In the genomic region with DNA sequence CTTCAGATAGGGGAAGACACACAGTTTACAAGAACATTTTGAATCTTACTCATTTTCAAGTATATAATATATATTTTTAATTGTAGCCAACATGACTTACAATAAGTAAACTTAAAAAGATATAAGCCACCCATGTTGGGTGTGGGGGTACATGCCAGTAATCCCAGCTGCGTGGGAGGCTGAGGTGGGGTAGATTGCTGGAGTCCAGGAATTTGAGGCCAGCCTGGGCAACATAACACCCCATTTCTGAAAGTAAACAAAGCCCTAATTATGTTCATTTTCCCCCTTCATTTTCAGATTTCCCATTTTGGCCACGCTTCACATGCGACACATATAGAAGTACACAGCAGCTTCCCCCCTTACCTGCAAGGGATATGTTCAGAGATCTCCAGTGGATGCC, we compare ENCODE assay signal across 13 cellular contexts. TPM values are rescaled to one million over a fixed set of nuclear protein-coding genes. Genes with fewer than 3 reads are reported as not detected.
DNase-seq lines count a peak whose midpoint lies in the region; ATAC-seq, FAIRE-seq and TF ChIP-seq lines count a peak whose summit lies in the region.
"Had no signal": no experiment of that assay in that cellular context is flagged by ENCODE, and none has a peak within 500 bp of the region (broad histone marks: within the 10 kb centered on the region; RNA-seq: fewer than 3 reads in every experiment).

No MANE protein-coding gene starts in this region.

- H3K4me3 ChIP-seq in CD8-positive, alpha-beta memory T cell (ENCODE audit: low read length) = peak overlapping the region; percentile 85
- H3K4me3 ChIP-seq in Karpas-422 (ENCODE audit: low read length) = no peak overlapping the region
- H3K4me3 ChIP-seq: MG63, mucosa of descending colon had no signal

- TF ChIP-seq POLR2A in H54 (IDR thresholded peaks at IDR 0.05; ENCODE audit: low read depth, low read length) = no peak

- no peaks in the 10 kb centered on the region for H3K79me2 ChIP-seq in Karpas-422 (ENCODE audit: low read length)

- H3K4me1 Mint-ChIP-seq in CD4-positive, alpha-beta T cell (ENCODE audit: low read depth) = peaks cover 66% of the 10 kb centered on the region
- H3K4me1 Mint-ChIP-seq in CD8-positive, alpha-beta memory T cell = peaks cover 57 to 67% (median 61%) of the 10 kb centered on the region in 3 donors
- H3K4me1 Mint-ChIP-seq in activated CD8-positive, alpha-beta T cell treated with anti-CD3 and anti-CD28 coated beads, Interleukin-2, amount 10 ng/mL, durations not matched to agents 7 days and 5 days (ENCODE audit: low read depth) = peaks cover 68% of the 10 kb centered on the region
- H3K4me1 Mint-ChIP-seq in endothelial cell (ENCODE audit: unreplicated experiment) = peaks cover 12% of the 10 kb centered on the region

- peaks cover 5% of the 10 kb centered on the region for H3K36me3 Mint-ChIP-seq in CD4-positive, alpha-beta T cell (ENCODE audit: low read depth)
- peaks cover 5 to 13% (median 6%) of the 10 kb centered on the region in 3 donors for H3K36me3 Mint-ChIP-seq in CD8-positive, alpha-beta memory T cell
- peaks cover 50% of the 10 kb centered on the region for H3K36me3 Mint-ChIP-seq in activated CD8-positive, alpha-beta T cell treated with anti-CD3 and anti-CD28 coated beads, Interleukin-2, amount 10 ng/mL, durations not matched to agents 7 days and 5 days (ENCODE audit: low read depth)
- H3K36me3 Mint-ChIP-seq in endothelial cell (ENCODE audit: low read depth, unreplicated experiment) = no peaks in the 10 kb centered on the region
- H3K36me3 Mint-ChIP-seq: CD14-positive monocyte had no signal

- no peak overlapping the region for H2AFZ ChIP-seq in Karpas-422 (ENCODE audit: low read length)

- POLR2A ChIA-PET in CD4-positive, alpha-beta T cell (lab: Charles Lee) = interaction anchor here (0.7 to 6.4 kb wide), 25 partner anchors 11 to 1077 kb away, joined by 3 to 168 read pairs (median 5); partner anchors contain the start of genes BPHL, NQO2, RIPK1 and SERPINB1
- POLR2A ChIA-PET in CD8-positive, alpha-beta memory T cell (lab: Charles Lee) = interaction anchor here (0.6 to 2.0 kb wide), 12 partner anchors 9 to 123 kb away, joined by 3 to 18 read pairs (median 4); partner anchors contain the start of genes SERPINB1, SERPINB6 and SERPINB9
- POLR2A ChIA-PET in activated CD8-positive, alpha-beta T cell treated with anti-CD3 and anti-CD28 coated beads, Interleukin-2, amount 10 ng/mL, durations not matched to agents 7 days and 5 days (lab: Charles Lee) = interaction anchor here (0.6 to 5.3 kb wide), 25 partner anchors 9 to 175 kb away, joined by 3 to 76 read pairs (median 4); partner anchors contain the start of genes SERPINB1, SERPINB6 and SERPINB9

- TF ChIP-seq CTCF in CD4-positive, alpha-beta T cell (IDR thresholded peaks at IDR 0.05) = no peak
- no peak for TF ChIP-seq CTCF in endothelial cell (IDR thresholded peaks at IDR 0.05; ENCODE audit: unreplicated experiment)

- H3K27ac Mint-ChIP-seq in CD4-positive, alpha-beta T cell = peak overlapping the region; percentile 90
- H3K27ac Mint-ChIP-seq in CD8-positive, alpha-beta memory T cell = peak overlapping the region; percentile 14 to 99 (median 92)
- H3K27ac Mint-ChIP-seq in activated CD8-positive, alpha-beta T cell treated with anti-CD3 and anti-CD28 coated beads, Interleukin-2, amount 10 ng/mL, durations not matched to agents 7 days and 5 days = peak overlapping the region; percentile 94
- H3K27ac Mint-ChIP-seq in endothelial cell (ENCODE audit: unreplicated experiment) = no peak overlapping the region

- peaks cover 73% of the 10 kb centered on the region for H3K4me1 ChIP-seq in CD8-positive, alpha-beta memory T cell (ENCODE audit: insufficient read depth, low read length)
- peaks cover 38% of the 10 kb centered on the region for H3K4me1 ChIP-seq in Karpas-422 (ENCODE audit: low read length)

- no peaks in the 10 kb centered on the region for H3K27me3 Mint-ChIP-seq in CD4-positive, alpha-beta T cell
- peaks cover 0 to 1% of the 10 kb centered on the region in 2 donors for H3K27me3 Mint-ChIP-seq in CD8-positive, alpha-beta memory T cell
- no peaks in the 10 kb centered on the region for H3K27me3 Mint-ChIP-seq in activated CD8-positive, alpha-beta T cell treated with anti-CD3 and anti-CD28 coated beads, Interleukin-2, amount 10 ng/mL, durations not matched to agents 7 days and 5 days (ENCODE audit: low read depth)
- H3K27me3 Mint-ChIP-seq in endothelial cell (ENCODE audit: unreplicated experiment) = peaks cover 5% of the 10 kb centered on the region

- no peaks in the 10 kb centered on the region for H3K9me3 Mint-ChIP-seq in CD4-positive, alpha-beta T cell
- peaks cover 0 to 16% (median 10%) of the 10 kb centered on the region in 5 donors for H3K9me3 Mint-ChIP-seq in CD8-positive, alpha-beta memory T cell
- H3K9me3 Mint-ChIP-seq in activated CD8-positive, alpha-beta T cell treated with anti-CD3 and anti-CD28 coated beads, Interleukin-2, amount 10 ng/mL, durations not matched to agents 7 days and 5 days (ENCODE audit: insufficient read depth) = peaks cover 28% of the 10 kb centered on the region
- H3K9me3 Mint-ChIP-seq in endothelial cell (ENCODE audit: unreplicated experiment) = no peaks in the 10 kb centered on the region

- no peaks in the 10 kb centered on the region for H3K36me3 ChIP-seq in CD8-positive, alpha-beta memory T cell (ENCODE audit: insufficient read depth, low read length)
- H3K36me3 ChIP-seq in Karpas-422 (ENCODE audit: insufficient read depth, low read length) = no peaks in the 10 kb centered on the region
- H3K36me3 ChIP-seq: MG63 had no signal

- ATAC-seq in CD4-positive, alpha-beta T cell (ENCODE audit: poor library complexity) = no peak
- peak; percentile 0 for ATAC-seq in activated CD8-positive, alpha-beta T cell treated with anti-CD3 and anti-CD28 coated beads, Interleukin-2, amount 10 ng/mL, durations not matched to agents 7 days and 5 days
- no peak for ATAC-seq in left lobe of liver

- no peak for DNase-seq in CD4-positive, alpha-beta T cell
- no peak for DNase-seq in CD8-positive, alpha-beta memory T cell
- DNase-seq in activated CD8-positive, alpha-beta T cell treated with anti-CD3 and anti-CD28 coated beads, Interleukin-2, amount 10 ng/mL, durations not matched to agents 7 days and 5 days = no peak
- DNase-seq in left lobe of liver (ENCODE audit: low spot score) (peak; percentile 11), endothelial cell (ENCODE audit: low spot score) (no peak), Karpas-422 (no peak), H54 (ENCODE audit: insufficient read length, low spot score) (no peak)
- DNase-seq: glutamatergic neuron, MG63, trophoblast cell had no signal

- no peaks in the 10 kb centered on the region for H3K9me2 ChIP-seq in Karpas-422 (replicated peaks; ENCODE audit: insufficient read depth, low read length)

- no peaks in the 10 kb centered on the region for H3K27me3 ChIP-seq in CD4-positive, alpha-beta T cell (ENCODE audit: control insufficient read depth, insufficient read depth, low read length)
- no peaks in the 10 kb centered on the region for H3K27me3 ChIP-seq in CD8-positive, alpha-beta memory T cell (ENCODE audit: insufficient read depth, low read length, poor library complexity, severe bottlenecking)
- 0 out of 2 replicates have a peak, but pooled peaks cover 2% of the 10 kb centered on the region for H3K27me3 ChIP-seq in Karpas-422 (ENCODE audit: low read length)
- H3K27me3 ChIP-seq: MG63 had no signal

- H3K9me3 ChIP-seq in CD4-positive, alpha-beta T cell (ENCODE audit: control insufficient read depth, low read length) = no peaks in the 10 kb centered on the region
- H3K9me3 ChIP-seq in CD8-positive, alpha-beta memory T cell (ENCODE audit: low read length) = no peaks in the 10 kb centered on the region
- H3K9me3 ChIP-seq in Karpas-422 (ENCODE audit: low read length) = no peaks in the 10 kb centered on the region
- H3K9me3 ChIP-seq: MG63, mucosa of descending colon had no signal

- H4K20me1 ChIP-seq in Karpas-422 (ENCODE audit: insufficient read depth, low read depth, low read length) = no peaks in the 10 kb centered on the region; the same call in 1 of the 2 replicates

- CTCF ChIA-PET in CD4-positive, alpha-beta T cell (lab: Charles Lee) = interaction anchor here (0.9 to 2.5 kb wide), 6 partner anchors 9 to 123 kb away, joined by 3 to 8 read pairs (median 3); no protein-coding TSS in a partner anchor
- CTCF ChIA-PET in CD8-positive, alpha-beta memory T cell (lab: Charles Lee) = interaction anchor here (0.7 to 2.2 kb wide), 8 partner anchors 9 to 94 kb away, joined by 3 to 19 read pairs (median 6); no protein-coding TSS in a partner anchor
- CTCF ChIA-PET in activated CD8-positive, alpha-beta T cell treated with anti-CD3 and anti-CD28 coated beads, Interleukin-2, amount 10 ng/mL, durations not matched to agents 7 days and 5 days (lab: Charles Lee) = interaction anchor here (0.6 to 5.8 kb wide), 14 partner anchors 9 to 149 kb away, joined by 3 to 95 read pairs (median 5); partner anchors contain the start of gene SERPINB1

- FAIRE-seq in H54 (lab: Jason Lieb, UNC) = no peak
- FAIRE-seq: islet of Langerhans had no signal

- peak overlapping the region; percentile 85 for H3K4me3 Mint-ChIP-seq in CD4-positive, alpha-beta T cell
- H3K4me3 Mint-ChIP-seq in CD8-positive, alpha-beta memory T cell = peak overlapping the region; percentile 71 to 92 (median 89)
- peak overlapping the region; percentile 74 for H3K4me3 Mint-ChIP-seq in activated CD8-positive, alpha-beta T cell treated with anti-CD3 and anti-CD28 coated beads, Interleukin-2, amount 10 ng/mL, durations not matched to agents 7 days and 5 days
- no peak overlapping the region for H3K4me3 Mint-ChIP-seq in endothelial cell (ENCODE audit: unreplicated experiment)

- H3K9ac ChIP-seq in Karpas-422 (ENCODE audit: low read length) = no peak overlapping the region

- peak overlapping the region; percentile 86 for H3K27ac ChIP-seq in CD4-positive, alpha-beta T cell (ENCODE audit: low read depth, low read length)
- H3K27ac ChIP-seq in CD8-positive, alpha-beta memory T cell (ENCODE audit: low read depth, low read length) = peak overlapping the region; percentile 60
- no peak overlapping the region for H3K27ac ChIP-seq in Karpas-422 (ENCODE audit: low read length)

- no peak overlapping the region for H3K4me2 ChIP-seq in Karpas-422 (ENCODE audit: low read depth, low read length, poor library complexity, severe bottlenecking)

- intact Hi-C loops in CD4-positive, alpha-beta T cell (cut with DNase I, micrococcal nuclease) = loop anchor here (1.0 to 2.0 kb wide), 2 partner anchors 48 kb away; no protein-coding TSS in a partner anchor

RNA-seq across cellular contexts. Expression of gene SERPINB6, which starts 30.5 kb away (rescaled TPM):
- 10 to 100 TPM; 11.0 to 11.9 TPM for total RNA-seq in CD4-positive, alpha-beta T cell
- total RNA-seq in CD8-positive, alpha-beta memory T cell = 10 to 100 TPM; 62.1 to 66.0 TPM
- polyA plus RNA-seq in CD8-positive, alpha-beta memory T cell = 86.0 TPM
- total RNA-seq in activated CD8-positive, alpha-beta T cell treated with anti-CD3 and anti-CD28 coated beads, Interleukin-2, amount 10 ng/mL, durations not matched to agents 7 days and 5 days = 10 to 100 TPM; 51.0 to 52.8 TPM
- 31.8 TPM for total RNA-seq in left lobe of liver
- total RNA-seq in endothelial cell (ENCODE audit: unreplicated experiment) = 186 TPM
- not detected in 2 replicates for total RNA-seq in Karpas-422 (2014; rRNA removed; shearing (Covaris generic); ENCODE audit: low replicate concordance)

RNA-seq across cellular contexts. Expression of gene SERPINB9, which starts 37.7 kb away (rescaled TPM):
- total RNA-seq in CD4-positive, alpha-beta T cell = 10 to 100 TPM; 25.8 to 27.4 TPM
- total RNA-seq in CD8-positive, alpha-beta memory T cell = 10 to 100 TPM; 63.5 to 65.1 TPM
- 42.3 TPM for polyA plus RNA-seq in CD8-positive, alpha-beta memory T cell
- 10 to 100 TPM; 36.9 to 38.1 TPM for total RNA-seq in activated CD8-positive, alpha-beta T cell treated with anti-CD3 and anti-CD28 coated beads, Interleukin-2, amount 10 ng/mL, durations not matched to agents 7 days and 5 days
- total RNA-seq in left lobe of liver = 2.0 TPM
- 23.0 TPM for total RNA-seq in endothelial cell (ENCODE audit: unreplicated experiment)
- 55.6 and 107 TPM in 2 replicates for total RNA-seq in Karpas-422 (2014; rRNA removed; shearing (Covaris generic); ENCODE audit: low replicate concordance)

RNA-seq across cellular contexts. Expression of gene NQO2, which starts 58.8 kb away (rescaled TPM):
- total RNA-seq in CD4-positive, alpha-beta T cell = 1 to 10 TPM; 6.7 to 7.7 TPM
- total RNA-seq in CD8-positive, alpha-beta memory T cell = 10 to 100 TPM; 15.6 to 18.5 TPM
- polyA plus RNA-seq in CD8-positive, alpha-beta memory T cell = 53.5 TPM
- total RNA-seq in activated CD8-positive, alpha-beta T cell treated with anti-CD3 and anti-CD28 coated beads, Interleukin-2, amount 10 ng/mL, durations not matched to agents 7 days and 5 days = 10 to 100 TPM; 21.2 to 21.4 TPM
- total RNA-seq in left lobe of liver = 62.7 TPM
- 58.8 TPM for total RNA-seq in endothelial cell (ENCODE audit: unreplicated experiment)
- 5.5 and 9.1 TPM in 2 replicates for total RNA-seq in Karpas-422 (2014; rRNA removed; shearing (Covaris generic); ENCODE audit: low replicate concordance)

Comparison
In these comparisons a context has a peak if more than half of its experiments do, and no peak if none do; other contexts are left out.
1. RNA of gene SERPINB6, which starts 30.5 kb away (total RNA-seq): 186 TPM in endothelial cell (single experiment), 62.1 to 66.0 TPM in CD8-positive, alpha-beta memory T cell, 51.0 to 52.8 TPM in activated CD8-positive, alpha-beta T cell treated with anti-CD3 and anti-CD28 coated beads, Interleukin-2, amount 10 ng/mL, durations not matched to agents 7 days and 5 days, 31.8 TPM in left lobe of liver (single experiment) and 11.0 to 11.9 TPM in CD4-positive, alpha-beta T cell; not detected in Karpas-422; every median in the first group is over 10 times any median in the second.